20 cellular contexts compared by ENCODE assay signal in genomic region chr17:12722282-12722681, GRCh38. TPM values are rescaled to one million over a fixed set of nuclear protein-coding genes. Genes with fewer than 3 reads are reported as not detected.
DNase-seq lines count a peak whose midpoint lies in the region; ATAC-seq and TF ChIP-seq lines count a peak whose summit lies in the region.
"Had no signal": no experiment of that assay in that cellular context is flagged by ENCODE, and none has a peak within 500 bp of the region (broad histone marks: within the 10 kb centered on the region; RNA-seq: fewer than 3 reads in every experiment).

No MANE protein-coding gene starts in this region.

- POLR2A ChIA-PET in IMR-90 (lab: Charles Lee; ENCODE audit: unreplicated experiment): no interaction called here

- H2BK12ac ChIP-seq in trophoblast cell (ENCODE audit: low read length): no peak overlapping the region

- H3K9ac ChIP-seq in IMR-90 (ENCODE audit: low read depth, low read length): no peak overlapping the region
- no peak overlapping the region for H3K9ac ChIP-seq in stomach smooth muscle (ENCODE audit: low read length in 2 of 2)
- no peak overlapping the region for H3K9ac ChIP-seq in trophoblast cell (ENCODE audit: low read length)

- H2BK5ac ChIP-seq in IMR-90 (ENCODE audit: low read depth, low read length, poor library complexity, severe bottlenecking) (no peak overlapping the region), trophoblast cell (ENCODE audit: low read depth, low read length, poor library complexity) (no peak overlapping the region)

- dilution Hi-C loops in IMR-90 (cut with HindIII; ENCODE audit: low sequenced_read_pairs, unreplicated experiment): no loop called here

- H4K8ac ChIP-seq in IMR-90 (ENCODE audit: low read depth in 2 of 2, low read length in 2 of 2) (no peak overlapping the region), trophoblast cell (ENCODE audit: low read depth, low read length) (no peak overlapping the region)

- DNase-seq in heart left ventricle (no peak), left cardiac atrium (no peak), EH (ENCODE audit: low read depth) (peak; percentile 30), IMR-90 (no peak), COLO829 (ENCODE audit: low spot score) (no peak), trophoblast cell (no peak)
- DNase-seq: C1 segment of cervical spinal cord; Caco-2; CD4-positive, alpha-beta memory T cell; DMS153; DND-41; GDM1; GOT3; HFFc6 had no signal

- peak; percentile 41 to 77 (median 56) for ATAC-seq in heart left ventricle
- ATAC-seq in left cardiac atrium: no peak
- ATAC-seq in IMR-90 (ENCODE audit: low read depth): no peak; the same call in 1 of the 2 replicates
- ATAC-seq in HG02884 (IDR thresholded peaks at IDR 0.05; ENCODE audit: unreplicated experiment): no peak
- ATAC-seq: GM12878 had no signal

- no peak overlapping the region for H3K14ac ChIP-seq in IMR-90 (replicated peaks; ENCODE audit: low read depth, low read length)
- no peak overlapping the region for H3K14ac ChIP-seq in trophoblast cell (ENCODE audit: low read length)

- peaks cover 9% of the 10 kb centered on the region; the same call in 1 of the 2 replicates for H3K9me1 ChIP-seq in IMR-90 (ENCODE audit: insufficient read depth, low read length)

- peaks cover 6% of the 10 kb centered on the region; the same call in 1 of the 2 replicates for H4K20me1 ChIP-seq in IMR-90 (ENCODE audit: insufficient read depth, low read length)

- H2AK5ac ChIP-seq in IMR-90 (ENCODE audit: low read depth, low read length) (no peak overlapping the region), trophoblast cell (ENCODE audit: low read length) (no peak overlapping the region)

- H3K9me3 ChIP-seq in heart left ventricle (no peaks in the 10 kb centered on the region), IMR-90 (ENCODE audit: control insufficient read depth, insufficient read depth, low read length) (no peaks in the 10 kb centered on the region), stomach smooth muscle (ENCODE audit: control insufficient read depth in 2 of 2, low read length in 2 of 2) (no peaks in the 10 kb centered on the region), trophoblast cell (ENCODE audit: insufficient read depth, low read depth, low read length) (no peaks in the 10 kb centered on the region)
- H3K9me3 ChIP-seq: Caco-2, HAP-1 had no signal

- TF ChIP-seq POLR2A in heart left ventricle (IDR thresholded peaks at IDR 0.05): no peak
- no peak for TF ChIP-seq POLR2A in IMR-90 (IDR thresholded peaks at IDR 0.05; ENCODE audit: low read depth, low read length)

- no peaks in the 10 kb centered on the region for H3K27me3 ChIP-seq in heart left ventricle
- H3K27me3 ChIP-seq in IMR-90 (ENCODE audit: control insufficient read depth, insufficient read depth, low read length): no peaks in the 10 kb centered on the region
- no peaks in the 10 kb centered on the region for H3K27me3 ChIP-seq in stomach smooth muscle (ENCODE audit: control insufficient read depth in 1 of 2, insufficient read depth in 2 of 2, low read length in 2 of 2)
- no peaks in the 10 kb centered on the region for H3K27me3 ChIP-seq in trophoblast cell (ENCODE audit: insufficient read depth, low read length)

- H3K4me2 ChIP-seq in IMR-90 (ENCODE audit: low read depth, low read length) (no peak overlapping the region), trophoblast cell (ENCODE audit: low read length) (no peak overlapping the region)

- intact Hi-C loops in heart left ventricle (cut with DNase I) (no loop called here), left cardiac atrium (cut with DNase I) (no loop called here), IMR-90 (cut with micrococcal nuclease) (no loop called here)

- H4K91ac ChIP-seq in IMR-90 (ENCODE audit: insufficient read depth, low read depth, low read length) (no peak overlapping the region), trophoblast cell (ENCODE audit: low read depth, low read length) (no peak overlapping the region)

- H3K79me2 ChIP-seq in trophoblast cell (ENCODE audit: control insufficient read depth, insufficient read depth, low read length, poor library complexity): no peaks in the 10 kb centered on the region

- H3K27ac ChIP-seq in heart left ventricle (peak overlapping the region in 6 of 12 donors; percentile 11 to 48 (median 36)), IMR-90 (ENCODE audit: insufficient read depth, low read length) (no peak overlapping the region), stomach smooth muscle (ENCODE audit: low read length) (peak overlapping the region; percentile 11), trophoblast cell (ENCODE audit: low read depth, low read length) (no peak overlapping the region)

- H3K18ac ChIP-seq in IMR-90 (ENCODE audit: low read depth, low read length): no peak overlapping the region
- H3K18ac ChIP-seq in trophoblast cell (ENCODE audit: low read length): no peak overlapping the region

- CTCF ChIA-PET in IMR-90 (lab: Yijun Ruan, JAX): no interaction called here

- H2BK120ac ChIP-seq in IMR-90 (ENCODE audit: low read depth, low read length): no peak overlapping the region
- no peak overlapping the region for H2BK120ac ChIP-seq in trophoblast cell (ENCODE audit: insufficient read depth, low read length, poor library complexity)

- 71 to 83% (median 81%) methylated on average over 5 of the region's 5 CpGs for WGBS in heart left ventricle, 4 donors
- WGBS in IMR-90 (ENCODE audit: extremely low coverage in 2 of 2, insufficient read length in 1 of 2), 2 experiments: no CpG with 5 or more reads among the region's 5 CpGs
- no CpG with 5 or more reads among the region's 5 CpGs for WGBS in trophoblast cell (ENCODE audit: extremely low coverage, insufficient coverage, insufficient read length)

- H3K4me1 ChIP-seq in heart left ventricle (peaks cover 0 to 16% (median 4%) of the 10 kb centered on the region in 12 donors), IMR-90 (ENCODE audit: control insufficient read depth, insufficient read depth, low read length) (peaks cover 8% of the 10 kb centered on the region; the same call in 1 of the 2 replicates), stomach smooth muscle (ENCODE audit: control insufficient read depth, insufficient read depth, low read length) (peaks cover 1% of the 10 kb centered on the region), trophoblast cell (ENCODE audit: control insufficient read depth in 1 of 2, insufficient read depth in 2 of 2, low read length in 2 of 2) (peaks cover 0 to 4% of the 10 kb centered on the region in 2 experiments)
- H3K4me1 ChIP-seq: Caco-2, HAP-1 had no signal

- H4K5ac ChIP-seq in IMR-90 (ENCODE audit: low read depth, low read length): no peak overlapping the region

- H2AFZ ChIP-seq in IMR-90 (replicated peaks; ENCODE audit: low read length, poor library complexity) (no peak overlapping the region), trophoblast cell (ENCODE audit: insufficient read depth, low read length, poor library complexity) (no peak overlapping the region)

- no TSS peak for BruUV-seq in IMR-90 (replicated peaks; lab: Mats Ljungman, UMichigan)

- H2BK20ac ChIP-seq in IMR-90 (ENCODE audit: low read depth, low read length): no peak overlapping the region

- no peak for TF ChIP-seq RAD21 in IMR-90 (IDR thresholded peaks at IDR 0.05; ENCODE audit: low read length)

- no peak overlapping the region for H4K12ac ChIP-seq in trophoblast cell (ENCODE audit: low read depth, low read length)

- H2BK15ac ChIP-seq in IMR-90 (ENCODE audit: low read depth, low read length): no peak overlapping the region

- H3K36me3 ChIP-seq in heart left ventricle (peaks cover 0 to 54% (median 3%) of the 10 kb centered on the region in 9 donors), IMR-90 (ENCODE audit: control insufficient read depth, insufficient read depth, low read length) (peaks cover 22% of the 10 kb centered on the region), stomach smooth muscle (ENCODE audit: control insufficient read depth in 2 of 2, insufficient read depth in 2 of 2, low read length in 2 of 2) (peaks cover 18 to 24% of the 10 kb centered on the region in 2 donors), trophoblast cell (ENCODE audit: control insufficient read depth in 1 of 2, insufficient read depth in 2 of 2, low read length in 2 of 2) (peaks cover 0 to 8% of the 10 kb centered on the region in 2 experiments)
- H3K36me3 ChIP-seq: HAP-1 had no signal

- no peak overlapping the region for H3K4me3 ChIP-seq in heart left ventricle
- H3K4me3 ChIP-seq in IMR-90 (ENCODE audit: insufficient read depth, low read depth, low read length): no peak overlapping the region
- no peak overlapping the region for H3K4me3 ChIP-seq in stomach smooth muscle (ENCODE audit: low read length in 2 of 2)
- no peak overlapping the region for H3K4me3 ChIP-seq in trophoblast cell (ENCODE audit: low read depth, low read length)
- H3K4me3 ChIP-seq: GM12878, HAP-1 had no signal

- peaks cover 5 to 10% of the 10 kb centered on the region in 2 experiments; a peak in 1 of 4 replicates for H3K79me1 ChIP-seq in IMR-90 (ENCODE audit: low read depth in 1 of 2, low read length in 2 of 2)
- H3K79me1 ChIP-seq in trophoblast cell (ENCODE audit: low read length): no peaks in the 10 kb centered on the region

- no peak overlapping the region for H3K56ac ChIP-seq in IMR-90 (ENCODE audit: extremely low read depth, insufficient read depth, low read length)

- H3K23ac ChIP-seq in IMR-90 (ENCODE audit: low read depth, low read length): no peak overlapping the region
- H3K23ac ChIP-seq in trophoblast cell (ENCODE audit: low read length): no peak overlapping the region

- in situ Hi-C loops in IMR-90 (cut with MboI; ENCODE audit: low sequenced_read_pairs): no loop called here

- no peak for TF ChIP-seq CTCF in heart left ventricle (IDR thresholded peaks at IDR 0.05)
- no peak for TF ChIP-seq CTCF in IMR-90 (conservative IDR thresholded peaks at IDR 0.05; ENCODE audit: low read depth, low read length)

- H3K4ac ChIP-seq in IMR-90 (ENCODE audit: low read depth, low read length) (no peak overlapping the region), trophoblast cell (ENCODE audit: low read depth, low read length) (no peak overlapping the region)

- H2AK9ac ChIP-seq in IMR-90 (replicated peaks; ENCODE audit: low read depth, low read length, poor library complexity): no peak overlapping the region

TF ChIP-seq in IMR-90, 13 proteins besides CTCF, POLR2A, EP300 and RAD21 (continues in another document):
- TF ChIP-seq FOS (IDR thresholded peaks at IDR 0.05; ENCODE audit: low read depth, low read length) (no peak), SMC3 (IDR thresholded peaks at IDR 0.05; ENCODE audit: low read depth, low read length) (no peak), RCOR1 (IDR thresholded peaks at IDR 0.05; ENCODE audit: insufficient replicate concordance, low read length) (no peak), RFX5 (IDR thresholded peaks at IDR 0.05; ENCODE audit: low read depth, low read length) (no peak), CEBPB (IDR thresholded peaks at IDR 0.05; ENCODE audit: low read depth, low read length) (0 out of 2 replicates have a peak, but pooled peaks have one; percentile 26), BHLHE40 (IDR thresholded peaks at IDR 0.05; ENCODE audit: low read depth, low read length) (no peak)

RNA-seq across cellular contexts. Expression of gene MYOCD, which starts 56.6 kb away (rescaled TPM):
- total RNA-seq in heart left ventricle (10 to 100 TPM; 28.7 to 77.2 (median 47.1) TPM), left cardiac atrium (10 to 100 TPM; 36.0 to 38.7 TPM), IMR-90 (2012; rRNA removed) (19.7 and 20.1 TPM in 2 replicates)
- polyA plus RNA-seq in heart left ventricle (10 to 100 TPM; 12.9 to 24.6 TPM), IMR-90 (2012; rRNA removed) (10.6 and 12.4 TPM in 2 replicates)
- 5.4 TPM in 2 replicates for polyA plus RNA-seq in IMR-90 (2012; cell fraction: cytosol; rRNA removed)
- polyA plus RNA-seq in IMR-90 (2012; cell fraction: nucleus; rRNA removed; ENCODE audit: low replicate concordance): 8.7 and 10.9 TPM in 2 replicates
- 18.3 and 20.8 TPM in 2 replicates for polyA plus RNA-seq in trophoblast cell (2013)
- total RNA-seq: A172; A673; CD4-positive, alpha-beta memory T cell; GM12878 had no signal
- polyA plus RNA-seq: CD4-positive, alpha-beta memory T cell; GM12878 had no signal

Comparison
In these comparisons a context has a peak if more than half of its experiments do, and no peak if none do; other contexts are left out.
1. ATAC-seq: peak in heart left ventricle (4 of 4); none in left cardiac atrium (0 of 2), IMR-90 (single experiment) and HG02884 (single experiment).